In the genomic region with DNA sequence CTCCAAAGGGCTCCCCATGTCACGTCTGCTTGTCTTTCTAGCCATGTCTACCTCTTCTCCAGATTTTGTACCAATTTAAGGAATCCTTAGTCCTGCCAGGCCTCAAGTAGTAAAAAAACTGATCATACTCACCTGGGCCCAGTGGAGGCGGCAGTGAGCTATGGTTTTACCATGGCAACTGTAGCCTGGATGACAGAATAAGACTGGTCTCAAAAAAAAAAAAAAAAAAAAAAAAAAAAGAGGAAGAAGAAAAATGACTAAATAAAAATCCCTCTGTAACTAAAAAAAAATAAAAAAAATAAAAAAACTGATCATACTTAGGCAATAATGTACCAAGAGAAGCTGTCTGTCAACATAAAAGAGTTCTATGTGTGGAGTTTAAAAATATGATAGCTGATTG, we compare ENCODE assay signal across 9 cellular contexts.
DNase-seq lines count a peak whose midpoint lies in the region; ATAC-seq and TF ChIP-seq lines count a peak whose summit lies in the region.
"Had no signal": no experiment of that assay in that cellular context is flagged by ENCODE, and none has a peak within 500 bp of the region (broad histone marks: within the 10 kb centered on the region; RNA-seq: fewer than 3 reads in every experiment).

No MANE protein-coding gene starts in this region.

- H3K9ac ChIP-seq in DND-41 (ENCODE audit: low read depth, low read length) (no peak overlapping the region), SK-N-SH (no peak overlapping the region)

- H3K4me3 ChIP-seq in DND-41 (ENCODE audit: low read depth in 1 of 2, low read length in 2 of 2) (no peak overlapping the region), SK-N-SH (ENCODE audit: low read depth in 2 of 2, low read length in 1 of 2) (no peak overlapping the region), lower lobe of right lung (no peak overlapping the region)
- H3K4me3 ChIP-seq: skin epidermis had no signal

- H3K27me3 ChIP-seq in DND-41 (ENCODE audit: insufficient read depth, low read length, poor library complexity) (no peaks in the 10 kb centered on the region), SK-N-SH (ENCODE audit: insufficient read depth) (no peaks in the 10 kb centered on the region; the same call in 1 of the 2 replicates), lower lobe of right lung (ENCODE audit: low read depth) (no peaks in the 10 kb centered on the region)

- H3K79me2 ChIP-seq in DND-41 (ENCODE audit: insufficient read depth, low read length) = no peaks in the 10 kb centered on the region
- no peaks in the 10 kb centered on the region for H3K79me2 ChIP-seq in SK-N-SH (ENCODE audit: insufficient read depth)

- H3K9me3 ChIP-seq in DND-41 (ENCODE audit: insufficient read depth, low read length, severe bottlenecking) (no peaks in the 10 kb centered on the region), SK-N-SH (no peaks in the 10 kb centered on the region), lower lobe of right lung (no peaks in the 10 kb centered on the region)

- TF ChIP-seq EP300 in SK-N-SH (IDR thresholded peaks at IDR 0.05; ENCODE audit: borderline replicate concordance in 1 of 2, low read depth in 1 of 2, low read length in 1 of 2) = no peak

- DNase-seq in DND-41 = peak; percentile 16
- peak; percentile 5 for DNase-seq in SK-N-SH
- DNase-seq in lower lobe of right lung = no peak
- DNase-seq in NK-92 (lab: John Stamatoyannopoulos, UW; ENCODE audit: unreplicated experiment) = no peak
- no peak for DNase-seq in effector CD8-positive, alpha-beta T cell (lab: John Stamatoyannopoulos, UW)
- DNase-seq in activated CD4-positive, CD25-positive, alpha-beta regulatory T cell treated with anti-CD3 and anti-CD28 coated beads, Interleukin-2, amount 50 U/mL, for 72 hours = no peak

- no peaks in the 10 kb centered on the region for H4K20me1 ChIP-seq in DND-41 (ENCODE audit: insufficient read depth, low read length)
- H4K20me1 ChIP-seq in SK-N-SH (ENCODE audit: insufficient read depth) = no peaks in the 10 kb centered on the region

- TF ChIP-seq RAD21 in SK-N-SH (IDR thresholded peaks at IDR 0.05; ENCODE audit: low read length) = no peak

- no peaks in the 10 kb centered on the region for H3F3A ChIP-seq in SK-N-SH (replicated peaks; ENCODE audit: insufficient read depth)

- H3K9me2 ChIP-seq in SK-N-SH = no peaks in the 10 kb centered on the region

- TF ChIP-seq CTCF in DND-41 (IDR thresholded peaks at IDR 0.05; ENCODE audit: borderline replicate concordance, extremely low read depth, low read length, poor library complexity, severe bottlenecking) (peak; percentile 30), SK-N-SH (IDR thresholded peaks at IDR 0.05) (peak; percentile 33; the same call in 1 of the 2 replicates), lower lobe of right lung (IDR thresholded peaks at IDR 0.05) (peak; percentile 10)

- H3K27ac ChIP-seq in DND-41 (ENCODE audit: low read length) = no peak overlapping the region
- no peak overlapping the region for H3K27ac ChIP-seq in SK-N-SH (ENCODE audit: low read depth in 2 of 2, low read length in 1 of 2)
- no peak overlapping the region for H3K27ac ChIP-seq in lower lobe of right lung
- H3K27ac ChIP-seq: skin epidermis had no signal

- 3% methylated on average over 2 of the region's 2 CpGs for WGBS in SK-N-SH (ENCODE audit: low lambda C conversion rate)

- ATAC-seq in DND-41 (ENCODE audit: insufficient read depth, low read depth) = peak; percentile 49; the same call in 1 of the 3 replicates
- ATAC-seq in GM19372 (IDR thresholded peaks at IDR 0.05; ENCODE audit: low read depth, unreplicated experiment) = peak; percentile 99
- peak; percentile 99 for ATAC-seq in HG03135 (IDR thresholded peaks at IDR 0.05; ENCODE audit: unreplicated experiment)
- ATAC-seq in lower lobe of right lung = peak in 1 of 2 donors; percentile 50

- no peaks in the 10 kb centered on the region for H3K36me3 ChIP-seq in DND-41 (ENCODE audit: insufficient read depth, low read length)
- H3K36me3 ChIP-seq in SK-N-SH (replicated peaks in 1 of 2; ENCODE audit: control insufficient read depth in 1 of 2, insufficient read depth in 2 of 2, low read length in 1 of 2) = no peaks in the 10 kb centered on the region
- H3K36me3 ChIP-seq in lower lobe of right lung = no peaks in the 10 kb centered on the region

- intact Hi-C loops in lower lobe of right lung (cut with DNase I) = no loop called here

- POLR2A ChIA-PET in SK-N-SH (lab: Yijun Ruan, JAX) = no interaction called here

- H2AFZ ChIP-seq in DND-41 (ENCODE audit: low read depth, low read length) (no peak overlapping the region), SK-N-SH (ENCODE audit: low read depth) (no peak overlapping the region)

- CTCF ChIA-PET in SK-N-SH (lab: Yijun Ruan, JAX) = interaction anchor here (0.8 kb wide), 1 partner anchor 289 kb away, joined by 3 read pairs; no protein-coding TSS in a partner anchor

- no peaks in the 10 kb centered on the region for H3K4me1 ChIP-seq in DND-41 (ENCODE audit: insufficient read depth, low read length)
- no peaks in the 10 kb centered on the region for H3K4me1 ChIP-seq in SK-N-SH (ENCODE audit: control insufficient read depth in 1 of 2, insufficient read depth in 2 of 2, low read depth in 1 of 2, low read length in 1 of 2)
- H3K4me1 ChIP-seq in lower lobe of right lung = no peaks in the 10 kb centered on the region

- H3K4me2 ChIP-seq in DND-41 (ENCODE audit: insufficient read depth, low read length) = no peak overlapping the region
- H3K4me2 ChIP-seq in SK-N-SH = no peak overlapping the region

TF ChIP-seq in SK-N-SH, 30 proteins besides CTCF, POLR2A, EP300 and RAD21:
- TF ChIP-seq FOXM1 (IDR thresholded peaks at IDR 0.05; ENCODE audit: low read depth) = no peak
- TF ChIP-seq TEAD4 (IDR thresholded peaks at IDR 0.05; ENCODE audit: borderline replicate concordance, insufficient read depth) = no peak
- TF ChIP-seq TAF1 (IDR thresholded peaks at IDR 0.05; ENCODE audit: borderline replicate concordance, low read depth, low read length) = no peak
- no peak for TF ChIP-seq GATA2 (CRISPR knock-in tag; IDR thresholded peaks at IDR 0.05)
- no peak for TF ChIP-seq EZH2phosphoT487 (IDR thresholded peaks at IDR 0.05; ENCODE audit: borderline replicate concordance, low read depth)
- TF ChIP-seq MXI1 (IDR thresholded peaks at IDR 0.05; ENCODE audit: low read depth, low read length) = no peak
- TF ChIP-seq, protein P1, sequence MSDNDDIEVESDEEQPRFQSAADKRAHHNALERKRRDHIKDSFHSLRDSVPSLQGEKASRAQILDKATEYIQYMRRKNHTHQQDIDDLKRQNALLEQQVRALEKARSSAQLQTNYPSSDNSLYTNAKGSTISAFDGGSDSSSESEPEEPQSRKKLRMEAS (IDR thresholded peaks at IDR 0.05; ENCODE audit: low read depth) = no peak
- TF ChIP-seq, protein P2, sequence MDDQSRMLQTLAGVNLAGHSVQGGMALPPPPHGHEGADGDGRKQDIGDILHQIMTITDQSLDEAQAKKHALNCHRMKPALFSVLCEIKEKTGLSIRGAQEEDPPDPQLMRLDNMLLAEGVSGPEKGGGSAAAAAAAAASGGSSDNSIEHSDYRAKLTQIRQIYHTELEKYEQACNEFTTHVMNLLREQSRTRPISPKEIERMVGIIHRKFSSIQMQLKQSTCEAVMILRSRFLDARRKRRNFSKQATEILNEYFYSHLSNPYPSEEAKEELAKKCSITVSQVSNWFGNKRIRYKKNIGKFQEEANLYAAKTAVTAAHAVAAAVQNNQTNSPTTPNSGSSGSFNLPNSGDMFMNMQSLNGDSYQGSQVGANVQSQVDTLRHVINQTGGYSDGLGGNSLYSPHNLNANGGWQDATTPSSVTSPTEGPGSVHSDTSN (IDR thresholded peaks at IDR 0.05) = no peak
- TF ChIP-seq, protein P3, sequence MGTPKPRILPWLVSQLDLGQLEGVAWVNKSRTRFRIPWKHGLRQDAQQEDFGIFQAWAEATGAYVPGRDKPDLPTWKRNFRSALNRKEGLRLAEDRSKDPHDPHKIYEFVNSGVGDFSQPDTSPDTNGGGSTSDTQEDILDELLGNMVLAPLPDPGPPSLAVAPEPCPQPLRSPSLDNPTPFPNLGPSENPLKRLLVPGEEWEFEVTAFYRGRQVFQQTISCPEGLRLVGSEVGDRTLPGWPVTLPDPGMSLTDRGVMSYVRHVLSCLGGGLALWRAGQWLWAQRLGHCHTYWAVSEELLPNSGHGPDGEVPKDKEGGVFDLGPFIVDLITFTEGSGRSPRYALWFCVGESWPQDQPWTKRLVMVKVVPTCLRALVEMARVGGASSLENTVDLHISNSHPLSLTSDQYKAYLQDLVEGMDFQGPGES (IDR thresholded peaks at IDR 0.05; ENCODE audit: low read depth, low read length) = no peak
- no peak for TF ChIP-seq NFIC (IDR thresholded peaks at IDR 0.05; ENCODE audit: borderline replicate concordance)
- TF ChIP-seq NRF1 (IDR thresholded peaks at IDR 0.05; ENCODE audit: low read depth, low read length) = no peak
- TF ChIP-seq, protein P4, sequence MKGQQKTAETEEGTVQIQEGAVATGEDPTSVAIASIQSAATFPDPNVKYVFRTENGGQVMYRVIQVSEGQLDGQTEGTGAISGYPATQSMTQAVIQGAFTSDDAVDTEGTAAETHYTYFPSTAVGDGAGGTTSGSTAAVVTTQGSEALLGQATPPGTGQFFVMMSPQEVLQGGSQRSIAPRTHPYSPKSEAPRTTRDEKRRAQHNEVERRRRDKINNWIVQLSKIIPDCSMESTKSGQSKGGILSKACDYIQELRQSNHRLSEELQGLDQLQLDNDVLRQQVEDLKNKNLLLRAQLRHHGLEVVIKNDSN (IDR thresholded peaks at IDR 0.05; ENCODE audit: borderline replicate concordance, low read depth) = no peak
- TF ChIP-seq GABPA (IDR thresholded peaks at IDR 0.05; ENCODE audit: low read depth) = no peak

Comparison
In these comparisons a context has a peak if more than half of its experiments do, and no peak if none do; other contexts are left out.
1. DNase-seq: peak in DND-41 (single experiment) and SK-N-SH (single experiment); none in lower lobe of right lung (single experiment), NK-92 (single experiment), effector CD8-positive, alpha-beta T cell (single experiment) and activated CD4-positive, CD25-positive, alpha-beta regulatory T cell treated with anti-CD3 and anti-CD28 coated beads, Interleukin-2, amount 50 U/mL, for 72 hours (single experiment).
2. Peak in every context shown above with its lines, with median percentiles within 50 percentile points of each other: CTCF ChIP-seq.